ENCODE assay signal across 11 cellular contexts in genomic region chr2:231541605-231542509, GRCh38. TPM values are rescaled to one million over a fixed set of nuclear protein-coding genes. Genes with fewer than 3 reads are reported as not detected.
DNase-seq lines count a peak whose midpoint lies in the region; ATAC-seq and TF ChIP-seq lines count a peak whose summit lies in the region.
"Had no signal": no experiment of that assay in that cellular context is flagged by ENCODE, and none has a peak within 500 bp of the region (broad histone marks: within the 10 kb centered on the region; RNA-seq: fewer than 3 reads in every experiment).

No MANE protein-coding gene starts in this region.

- H3K4me3 ChIP-seq in Jurkat, Clone E6-1 (ENCODE audit: low read length), result no peak overlapping the region
- H3K4me3 ChIP-seq in mucosa of descending colon, result no peak overlapping the region
- H3K4me3 ChIP-seq in suprapubic skin, result no peak overlapping the region
- H3K4me3 ChIP-seq: breast epithelium had no signal

- peak; percentile 26 for DNase-seq in ELR (ENCODE audit: low read depth)
- peak; percentile 24 for DNase-seq in Jurkat, Clone E6-1 (ENCODE audit: low read depth, low spot score)
- peak; percentile 51 for DNase-seq in cerebellar cortex (ENCODE audit: low spot score)
- no peak for DNase-seq in mucosa of descending colon
- no peak for DNase-seq in globus pallidus (ENCODE audit: low spot score)
- DNase-seq in DMS153 treated with DMSO at 0.1 percent for 48 hours (lab: John Stamatoyannopoulos, UW; ENCODE audit: unreplicated experiment), result no peak
- DNase-seq in suprapubic skin (ENCODE audit: low spot score in 2 of 2), result no peak
- DNase-seq: activated CD4-positive, alpha-beta T cell treated with anti-CD3 and anti-CD28 coated beads for 4 hours; NCI-H2107 had no signal

- no peak for TF ChIP-seq POLR2A in suprapubic skin (IDR thresholded peaks at IDR 0.05)

- no peak for TF ChIP-seq CTCF in mucosa of descending colon (IDR thresholded peaks at IDR 0.05)
- TF ChIP-seq CTCF in suprapubic skin (IDR thresholded peaks at IDR 0.05), result no peak

- H3K27me3 ChIP-seq in suprapubic skin, result no peaks in the 10 kb centered on the region
- H3K27me3 ChIP-seq: breast epithelium had no signal

- no peaks in the 10 kb centered on the region for H3K4me1 ChIP-seq in mucosa of descending colon (ENCODE audit: low read depth)
- peaks cover 16% of the 10 kb centered on the region for H3K4me1 ChIP-seq in suprapubic skin
- H3K4me1 ChIP-seq: breast epithelium had no signal

- no peak for TF ChIP-seq EP300 in suprapubic skin (IDR thresholded peaks at IDR 0.05)

- intact Hi-C loops in mucosa of descending colon (cut with DNase I, micrococcal nuclease), result no loop called here

- ATAC-seq in mucosa of descending colon, result peak; percentile 30
- no peak for ATAC-seq in GM18858 (IDR thresholded peaks at IDR 0.05; ENCODE audit: unreplicated experiment)

- H3K9me3 ChIP-seq in mucosa of descending colon (peaks cover 4% of the 10 kb centered on the region), suprapubic skin (no peaks in the 10 kb centered on the region)

- no peak overlapping the region for H3K27ac ChIP-seq in suprapubic skin

- 42% methylated on average over 12 of the region's 16 CpGs for WGBS in suprapubic skin

- no peaks in the 10 kb centered on the region for H3K36me3 ChIP-seq in mucosa of descending colon (ENCODE audit: low read depth)
- no peaks in the 10 kb centered on the region for H3K36me3 ChIP-seq in suprapubic skin
- H3K36me3 ChIP-seq: breast epithelium had no signal

RNA-seq across cellular contexts. Expression of gene NMUR1, which starts 11.6 kb away (rescaled TPM):
- not detected for polyA plus RNA-seq in Jurkat, Clone E6-1 (2012; ENCODE audit: insufficient read depth, insufficient read length)
- total RNA-seq in mucosa of descending colon, result 1 to 10 TPM in 1 of 3 donors, under 1 TPM in 2; 0.57 to 1.2 (median 0.87) TPM
- under 1 TPM in 3 of 4 donors, not detected in 1; 0.15 to 0.31 (median 0.21) TPM for total RNA-seq in suprapubic skin

RNA-seq across cellular contexts. Expression of gene TEX44, which starts 50.8 kb away (rescaled TPM):
- polyA plus RNA-seq in Jurkat, Clone E6-1 (2012; ENCODE audit: insufficient read depth, insufficient read length), result not detected
- total RNA-seq in mucosa of descending colon, result not detected
- total RNA-seq in suprapubic skin, result not detected
- total RNA-seq: breast epithelium had no signal

Comparison
In these comparisons a context has a peak if more than half of its experiments do, and no peak if none do; other contexts are left out.
1. DNase-seq: peak in ELR (single experiment), Jurkat, Clone E6-1 (single experiment) and cerebellar cortex (single experiment); none in mucosa of descending colon (0 of 3), globus pallidus (single experiment), DMS153 treated with DMSO at 0.1 percent for 48 hours (single experiment) and suprapubic skin (0 of 2).